9 cellular contexts compared by ENCODE assay signal in genomic region chr22:36355362-36355761, GRCh38. TPM values are rescaled to one million over a fixed set of nuclear protein-coding genes. Genes with fewer than 3 reads are reported as not detected.
DNase-seq lines count a peak whose midpoint lies in the region; ATAC-seq, FAIRE-seq and TF ChIP-seq lines count a peak whose summit lies in the region.
"Had no signal": no experiment of that assay in that cellular context is flagged by ENCODE, and none has a peak within 500 bp of the region (broad histone marks: within the 10 kb centered on the region; RNA-seq: fewer than 3 reads in every experiment).

No MANE protein-coding gene starts in this region.

- DNase-seq in M059J (ENCODE audit: low read depth) (peak; percentile 58), kidney (no peak), substantia nigra (lab: John Stamatoyannopoulos, UW) (no peak), DMS79 (lab: John Stamatoyannopoulos, UW) (no peak), superior temporal gyrus (ENCODE audit: extremely low spot score) (no peak), putamen (ENCODE audit: low spot score) (no peak)
- DNase-seq in activated naive CD8-positive, alpha-beta T cell treated with anti-CD3 and anti-CD28 coated beads, Interleukin-2, amount 10 ng/mL, durations not matched to agents 7 days and 5 days: no peak
- no peak for DNase-seq in stimulated activated CD4-positive, alpha-beta T cell treated with anti-CD3 and anti-CD28 coated beads, Interleukin-15, amount 100 ng/mL, for 24 hours
- DNase-seq: NCI-H510A had no signal

- H3K4me1 Mint-ChIP-seq in activated naive CD8-positive, alpha-beta T cell treated with anti-CD3 and anti-CD28 coated beads, Interleukin-2, amount 10 ng/mL, durations not matched to agents 7 days and 5 days: peaks cover 87% of the 10 kb centered on the region

- POLR2A ChIA-PET in activated naive CD8-positive, alpha-beta T cell treated with anti-CD3 and anti-CD28 coated beads, Interleukin-2, amount 10 ng/mL, durations not matched to agents 7 days and 5 days (lab: Charles Lee): interaction anchor here (0.6 to 2.8 kb wide), 8 partner anchors 9 to 100 kb away, joined by 3 to 10 read pairs (median 4); partner anchors contain the start of gene MYH9

- peaks cover 58 to 65% of the 10 kb centered on the region in 2 donors for H3K4me1 ChIP-seq in kidney (ENCODE audit: control insufficient read depth in 1 of 2, insufficient read depth in 1 of 2, low read depth in 1 of 2, low read length in 2 of 2)

- TF ChIP-seq CTCF in kidney (IDR thresholded peaks at IDR 0.05; ENCODE audit: borderline replicate concordance, extremely low read depth, insufficient read depth): no peak

- no peak for FAIRE-seq in kidney (lab: Jason Lieb, UNC)

- peak overlapping the region in 1 of 2 donors; percentile 13 for H3K4me3 ChIP-seq in kidney (ENCODE audit: low read length in 2 of 2)

- no peaks in the 10 kb centered on the region for H3K9me3 Mint-ChIP-seq in activated naive CD8-positive, alpha-beta T cell treated with anti-CD3 and anti-CD28 coated beads, Interleukin-2, amount 10 ng/mL, durations not matched to agents 7 days and 5 days

- no peaks in the 10 kb centered on the region for H3K27me3 Mint-ChIP-seq in activated naive CD8-positive, alpha-beta T cell treated with anti-CD3 and anti-CD28 coated beads, Interleukin-2, amount 10 ng/mL, durations not matched to agents 7 days and 5 days

- peak overlapping the region in 1 of 2 donors; percentile 65 for H3K9ac ChIP-seq in kidney (ENCODE audit: low read length in 2 of 2)

- no peak for ATAC-seq in activated naive CD8-positive, alpha-beta T cell treated with anti-CD3 and anti-CD28 coated beads, Interleukin-2, amount 10 ng/mL, durations not matched to agents 7 days and 5 days (ENCODE audit: low read depth)

- H3K27ac ChIP-seq in kidney (ENCODE audit: low read depth in 2 of 2, low read length in 2 of 2) (peak overlapping the region; percentile 64 to 88), substantia nigra (ENCODE audit: low read depth, low read length, poor library complexity, severe bottlenecking) (peak overlapping the region; percentile 3)

- intact Hi-C loops in kidney (cut with DNase I): no loop called here

- H3K36me3 ChIP-seq in kidney (ENCODE audit: control insufficient read depth in 1 of 2, insufficient read depth in 2 of 2, low read length in 2 of 2): no peaks in the 10 kb centered on the region

- peak overlapping the region; percentile 78 for H3K27ac Mint-ChIP-seq in activated naive CD8-positive, alpha-beta T cell treated with anti-CD3 and anti-CD28 coated beads, Interleukin-2, amount 10 ng/mL, durations not matched to agents 7 days and 5 days

- H3K4me3 Mint-ChIP-seq in activated naive CD8-positive, alpha-beta T cell treated with anti-CD3 and anti-CD28 coated beads, Interleukin-2, amount 10 ng/mL, durations not matched to agents 7 days and 5 days: peak overlapping the region; percentile 56

- H3K9me3 ChIP-seq in kidney (ENCODE audit: control insufficient read depth in 1 of 2, low read length in 2 of 2): no peaks in the 10 kb centered on the region

- H3K36me3 Mint-ChIP-seq in activated naive CD8-positive, alpha-beta T cell treated with anti-CD3 and anti-CD28 coated beads, Interleukin-2, amount 10 ng/mL, durations not matched to agents 7 days and 5 days: peaks cover 22% of the 10 kb centered on the region

RNA-seq across cellular contexts. Expression of gene MYH9, which starts 32.4 kb away (rescaled TPM):
- total RNA-seq in M059J (2014; rRNA removed; shearing (Covaris generic)): 151 and 320 TPM in 2 replicates
- 100 to 1,000 TPM; 803 to 821 TPM for total RNA-seq in activated naive CD8-positive, alpha-beta T cell treated with anti-CD3 and anti-CD28 coated beads, Interleukin-2, amount 10 ng/mL, durations not matched to agents 7 days and 5 days
- total RNA-seq in kidney: 655 TPM
- 85.2 TPM for polyA plus RNA-seq in kidney (ENCODE audit: insufficient read depth, low read depth, low replicate concordance)
